In the genomic region with DNA sequence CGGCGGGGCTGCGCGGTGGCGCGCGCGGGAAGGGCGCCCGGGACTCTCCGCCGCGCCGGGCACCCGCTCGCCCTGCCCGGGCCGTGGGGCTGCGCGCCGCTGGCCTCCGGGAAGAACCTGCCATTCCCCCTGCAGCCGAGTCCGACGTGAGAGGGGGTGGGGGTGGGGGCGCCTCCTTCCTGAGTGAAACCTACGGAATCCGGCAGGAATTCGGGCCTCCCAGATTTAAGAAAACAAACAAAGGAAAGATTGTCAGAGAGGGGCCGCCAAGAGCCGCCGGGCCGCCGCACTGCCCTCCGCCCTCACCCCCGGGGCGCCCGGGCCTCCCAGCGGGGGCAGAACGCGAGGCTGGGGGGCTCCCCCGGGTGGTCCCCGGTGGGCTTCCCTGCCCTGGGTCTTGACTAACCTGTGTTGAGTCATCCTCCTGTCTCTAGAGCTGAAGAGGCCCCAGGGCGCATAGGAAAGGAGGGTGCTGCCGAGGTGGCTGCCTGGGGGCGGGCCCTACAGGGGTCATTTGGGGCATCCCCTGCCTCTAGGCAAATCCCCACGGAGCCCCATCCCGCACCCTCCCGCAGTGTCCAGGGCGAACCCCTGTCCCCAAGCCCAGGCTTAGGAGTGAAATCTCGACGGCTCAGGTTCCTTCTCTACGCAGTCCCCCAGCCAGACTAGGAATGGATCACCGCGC, we compare ENCODE assay signal across 1 cellular context.
TF ChIP-seq lines count a peak whose summit lies in the region.

No MANE protein-coding gene starts in this region.

TF ChIP-seq in HepG2, 621 proteins besides CTCF, POLR2A, EP300 and RAD21 (continued from another document and continues in another):
- TF ChIP-seq, protein P1, sequence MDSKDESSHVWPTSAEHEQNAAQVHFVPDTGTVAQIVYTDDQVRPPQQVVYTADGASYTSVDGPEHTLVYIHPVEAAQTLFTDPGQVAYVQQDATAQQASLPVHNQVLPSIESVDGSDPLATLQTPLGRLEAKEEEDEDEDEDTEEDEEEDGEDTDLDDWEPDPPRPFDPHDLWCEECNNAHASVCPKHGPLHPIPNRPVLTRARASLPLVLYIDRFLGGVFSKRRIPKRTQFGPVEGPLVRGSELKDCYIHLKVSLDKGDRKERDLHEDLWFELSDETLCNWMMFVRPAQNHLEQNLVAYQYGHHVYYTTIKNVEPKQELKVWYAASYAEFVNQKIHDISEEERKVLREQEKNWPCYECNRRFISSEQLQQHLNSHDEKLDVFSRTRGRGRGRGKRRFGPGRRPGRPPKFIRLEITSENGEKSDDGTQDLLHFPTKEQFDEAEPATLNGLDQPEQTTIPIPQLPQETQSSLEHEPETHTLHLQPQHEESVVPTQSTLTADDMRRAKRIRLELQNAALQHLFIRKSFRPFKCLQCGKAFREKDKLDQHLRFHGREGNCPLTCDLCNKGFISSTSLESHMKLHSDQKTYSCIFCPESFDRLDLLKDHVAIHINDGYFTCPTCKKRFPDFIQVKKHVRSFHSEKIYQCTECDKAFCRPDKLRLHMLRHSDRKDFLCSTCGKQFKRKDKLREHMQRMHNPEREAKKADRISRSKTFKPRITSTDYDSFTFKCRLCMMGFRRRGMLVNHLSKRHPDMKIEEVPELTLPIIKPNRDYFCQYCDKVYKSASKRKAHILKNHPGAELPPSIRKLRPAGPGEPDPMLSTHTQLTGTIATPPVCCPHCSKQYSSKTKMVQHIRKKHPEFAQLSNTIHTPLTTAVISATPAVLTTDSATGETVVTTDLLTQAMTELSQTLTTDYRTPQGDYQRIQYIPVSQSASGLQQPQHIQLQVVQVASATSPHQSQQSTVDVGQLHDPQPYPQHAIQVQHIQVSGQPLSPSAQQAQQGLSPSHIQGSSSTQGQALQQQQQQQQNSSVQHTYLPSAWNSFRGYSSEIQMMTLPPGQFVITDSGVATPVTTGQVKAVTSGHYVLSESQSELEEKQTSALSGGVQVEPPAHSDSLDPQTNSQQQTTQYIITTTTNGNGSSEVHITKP (CRISPR knock-in tag; IDR thresholded peaks at IDR 0.05; ENCODE audit: low read depth), result no peak
- TF ChIP-seq EED (CRISPR knock-in tag; IDR thresholded peaks at IDR 0.05), result no peak
- TF ChIP-seq SCMH1 (CRISPR knock-in tag; IDR thresholded peaks at IDR 0.05; ENCODE audit: borderline replicate concordance), result no peak
- 0 out of 2 replicates have a peak, but pooled peaks have one; percentile 34 for TF ChIP-seq AHR (CRISPR knock-in tag; IDR thresholded peaks at IDR 0.05)
- no peak for TF ChIP-seq NAIF1 (CRISPR knock-in tag; IDR thresholded peaks at IDR 0.05; ENCODE audit: borderline replicate concordance)
- TF ChIP-seq ZNF235 (CRISPR knock-in tag; IDR thresholded peaks at IDR 0.05; ENCODE audit: borderline replicate concordance), result no peak; the same call in 1 of the 2 replicates
- no peak for TF ChIP-seq ZFP37 (CRISPR knock-in tag; IDR thresholded peaks at IDR 0.05; ENCODE audit: borderline replicate concordance)
- TF ChIP-seq, protein P2, sequence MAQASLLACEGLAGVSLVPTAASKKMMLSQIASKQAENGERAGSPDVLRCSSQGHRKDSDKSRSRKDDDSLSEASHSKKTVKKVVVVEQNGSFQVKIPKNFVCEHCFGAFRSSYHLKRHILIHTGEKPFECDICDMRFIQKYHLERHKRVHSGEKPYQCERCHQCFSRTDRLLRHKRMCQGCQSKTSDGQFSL (CRISPR knock-in tag; IDR thresholded peaks at IDR 0.05), result no peak
- TF ChIP-seq ZNF878 (CRISPR knock-in tag; IDR thresholded peaks at IDR 0.05), result no peak
- TF ChIP-seq, protein P3, sequence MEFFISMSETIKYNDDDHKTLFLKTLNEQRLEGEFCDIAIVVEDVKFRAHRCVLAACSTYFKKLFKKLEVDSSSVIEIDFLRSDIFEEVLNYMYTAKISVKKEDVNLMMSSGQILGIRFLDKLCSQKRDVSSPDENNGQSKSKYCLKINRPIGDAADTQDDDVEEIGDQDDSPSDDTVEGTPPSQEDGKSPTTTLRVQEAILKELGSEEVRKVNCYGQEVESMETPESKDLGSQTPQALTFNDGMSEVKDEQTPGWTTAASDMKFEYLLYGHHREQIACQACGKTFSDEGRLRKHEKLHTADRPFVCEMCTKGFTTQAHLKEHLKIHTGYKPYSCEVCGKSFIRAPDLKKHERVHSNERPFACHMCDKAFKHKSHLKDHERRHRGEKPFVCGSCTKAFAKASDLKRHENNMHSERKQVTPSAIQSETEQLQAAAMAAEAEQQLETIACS (CRISPR knock-in tag; IDR thresholded peaks at IDR 0.05), result peak; percentile 16
- TF ChIP-seq ERF (CRISPR knock-in tag; IDR thresholded peaks at IDR 0.05), result no peak
- no peak for TF ChIP-seq GATAD2A (CRISPR knock-in tag; IDR thresholded peaks at IDR 0.05)
- TF ChIP-seq SIX4 (CRISPR knock-in tag; IDR thresholded peaks at IDR 0.05), result no peak
- TF ChIP-seq, protein P4, sequence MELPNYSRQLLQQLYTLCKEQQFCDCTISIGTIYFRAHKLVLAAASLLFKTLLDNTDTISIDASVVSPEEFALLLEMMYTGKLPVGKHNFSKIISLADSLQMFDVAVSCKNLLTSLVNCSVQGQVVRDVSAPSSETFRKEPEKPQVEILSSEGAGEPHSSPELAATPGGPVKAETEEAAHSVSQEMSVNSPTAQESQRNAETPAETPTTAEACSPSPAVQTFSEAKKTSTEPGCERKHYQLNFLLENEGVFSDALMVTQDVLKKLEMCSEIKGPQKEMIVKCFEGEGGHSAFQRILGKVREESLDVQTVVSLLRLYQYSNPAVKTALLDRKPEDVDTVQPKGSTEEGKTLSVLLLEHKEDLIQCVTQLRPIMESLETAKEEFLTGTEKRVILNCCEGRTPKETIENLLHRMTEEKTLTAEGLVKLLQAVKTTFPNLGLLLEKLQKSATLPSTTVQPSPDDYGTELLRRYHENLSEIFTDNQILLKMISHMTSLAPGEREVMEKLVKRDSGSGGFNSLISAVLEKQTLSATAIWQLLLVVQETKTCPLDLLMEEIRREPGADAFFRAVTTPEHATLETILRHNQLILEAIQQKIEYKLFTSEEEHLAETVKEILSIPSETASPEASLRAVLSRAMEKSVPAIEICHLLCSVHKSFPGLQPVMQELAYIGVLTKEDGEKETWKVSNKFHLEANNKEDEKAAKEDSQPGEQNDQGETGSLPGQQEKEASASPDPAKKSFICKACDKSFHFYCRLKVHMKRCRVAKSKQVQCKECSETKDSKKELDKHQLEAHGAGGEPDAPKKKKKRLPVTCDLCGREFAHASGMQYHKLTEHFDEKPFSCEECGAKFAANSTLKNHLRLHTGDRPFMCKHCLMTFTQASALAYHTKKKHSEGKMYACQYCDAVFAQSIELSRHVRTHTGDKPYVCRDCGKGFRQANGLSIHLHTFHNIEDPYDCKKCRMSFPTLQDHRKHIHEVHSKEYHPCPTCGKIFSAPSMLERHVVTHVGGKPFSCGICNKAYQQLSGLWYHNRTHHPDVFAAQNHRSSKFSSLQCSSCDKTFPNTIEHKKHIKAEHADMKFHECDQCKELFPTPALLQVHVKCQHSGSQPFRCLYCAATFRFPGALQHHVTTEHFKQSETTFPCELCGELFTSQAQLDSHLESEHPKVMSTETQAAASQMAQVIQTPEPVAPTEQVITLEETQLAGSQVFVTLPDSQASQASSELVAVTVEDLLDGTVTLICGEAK (IDR thresholded peaks at IDR 0.05), result no peak
- TF ChIP-seq, protein P4 (CRISPR knock-in tag; IDR thresholded peaks at IDR 0.05), result no peak
- 0 out of 2 replicates have a peak, but pooled peaks have one; percentile 19 for TF ChIP-seq ZNF761 (CRISPR knock-in tag; conservative IDR thresholded peaks at IDR 0.05)
- TF ChIP-seq, protein P5, sequence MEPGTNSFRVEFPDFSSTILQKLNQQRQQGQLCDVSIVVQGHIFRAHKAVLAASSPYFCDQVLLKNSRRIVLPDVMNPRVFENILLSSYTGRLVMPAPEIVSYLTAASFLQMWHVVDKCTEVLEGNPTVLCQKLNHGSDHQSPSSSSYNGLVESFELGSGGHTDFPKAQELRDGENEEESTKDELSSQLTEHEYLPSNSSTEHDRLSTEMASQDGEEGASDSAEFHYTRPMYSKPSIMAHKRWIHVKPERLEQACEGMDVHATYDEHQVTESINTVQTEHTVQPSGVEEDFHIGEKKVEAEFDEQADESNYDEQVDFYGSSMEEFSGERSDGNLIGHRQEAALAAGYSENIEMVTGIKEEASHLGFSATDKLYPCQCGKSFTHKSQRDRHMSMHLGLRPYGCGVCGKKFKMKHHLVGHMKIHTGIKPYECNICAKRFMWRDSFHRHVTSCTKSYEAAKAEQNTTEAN (CRISPR knock-in tag; conservative IDR thresholded peaks at IDR 0.05), result no peak
- peak; percentile 32 for TF ChIP-seq YY1 (IDR thresholded peaks at IDR 0.05; ENCODE audit: insufficient read depth, insufficient replicate concordance, low read depth, low read length)
- peak; percentile 9; the same call in 1 of the 2 replicates for TF ChIP-seq GABPB1 (CRISPR knock-in tag; IDR thresholded peaks at IDR 0.05)
- TF ChIP-seq ZNF768 (CRISPR knock-in tag; IDR thresholded peaks at IDR 0.05), result peak; percentile 54
- 0 out of 2 replicates have a peak, but pooled peaks have one; percentile 39 for TF ChIP-seq HOXD1 (CRISPR knock-in tag; IDR thresholded peaks at IDR 0.05)
- peak; percentile 58; the same call in 1 of the 2 replicates for TF ChIP-seq POLR2G (IDR thresholded peaks at IDR 0.05; ENCODE audit: low read depth, low read length)
- 0 out of 2 replicates have a peak, but pooled peaks have one; percentile 17 for TF ChIP-seq ZNF292 (CRISPR knock-in tag; IDR thresholded peaks at IDR 0.05; ENCODE audit: borderline replicate concordance, low read depth)
- TF ChIP-seq, protein P6, sequence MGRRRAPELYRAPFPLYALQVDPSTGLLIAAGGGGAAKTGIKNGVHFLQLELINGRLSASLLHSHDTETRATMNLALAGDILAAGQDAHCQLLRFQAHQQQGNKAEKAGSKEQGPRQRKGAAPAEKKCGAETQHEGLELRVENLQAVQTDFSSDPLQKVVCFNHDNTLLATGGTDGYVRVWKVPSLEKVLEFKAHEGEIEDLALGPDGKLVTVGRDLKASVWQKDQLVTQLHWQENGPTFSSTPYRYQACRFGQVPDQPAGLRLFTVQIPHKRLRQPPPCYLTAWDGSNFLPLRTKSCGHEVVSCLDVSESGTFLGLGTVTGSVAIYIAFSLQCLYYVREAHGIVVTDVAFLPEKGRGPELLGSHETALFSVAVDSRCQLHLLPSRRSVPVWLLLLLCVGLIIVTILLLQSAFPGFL (CRISPR knock-in tag; IDR thresholded peaks at IDR 0.05), result no peak
- peak; percentile 72 for TF ChIP-seq ZNF777 (CRISPR knock-in tag; IDR thresholded peaks at IDR 0.05)
- peak; percentile 23; the same call in 1 of the 2 replicates for TF ChIP-seq THAP11 (CRISPR knock-in tag; IDR thresholded peaks at IDR 0.05)
- no peak for TF ChIP-seq RORA (CRISPR knock-in tag; IDR thresholded peaks at IDR 0.05)
- no peak for TF ChIP-seq MXD4 (CRISPR knock-in tag; IDR thresholded peaks at IDR 0.05)
- TF ChIP-seq, protein P7, sequence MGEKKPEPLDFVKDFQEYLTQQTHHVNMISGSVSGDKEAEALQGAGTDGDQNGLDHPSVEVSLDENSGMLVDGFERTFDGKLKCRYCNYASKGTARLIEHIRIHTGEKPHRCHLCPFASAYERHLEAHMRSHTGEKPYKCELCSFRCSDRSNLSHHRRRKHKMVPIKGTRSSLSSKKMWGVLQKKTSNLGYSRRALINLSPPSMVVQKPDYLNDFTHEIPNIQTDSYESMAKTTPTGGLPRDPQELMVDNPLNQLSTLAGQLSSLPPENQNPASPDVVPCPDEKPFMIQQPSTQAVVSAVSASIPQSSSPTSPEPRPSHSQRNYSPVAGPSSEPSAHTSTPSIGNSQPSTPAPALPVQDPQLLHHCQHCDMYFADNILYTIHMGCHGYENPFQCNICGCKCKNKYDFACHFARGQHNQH (CRISPR knock-in tag; IDR thresholded peaks at IDR 0.05), result no peak
- no peak for TF ChIP-seq KDM1A (CRISPR knock-in tag; IDR thresholded peaks at IDR 0.05)
- TF ChIP-seq FOXM1 (CRISPR knock-in tag; IDR thresholded peaks at IDR 0.05), result no peak
- TF ChIP-seq, protein P8, sequence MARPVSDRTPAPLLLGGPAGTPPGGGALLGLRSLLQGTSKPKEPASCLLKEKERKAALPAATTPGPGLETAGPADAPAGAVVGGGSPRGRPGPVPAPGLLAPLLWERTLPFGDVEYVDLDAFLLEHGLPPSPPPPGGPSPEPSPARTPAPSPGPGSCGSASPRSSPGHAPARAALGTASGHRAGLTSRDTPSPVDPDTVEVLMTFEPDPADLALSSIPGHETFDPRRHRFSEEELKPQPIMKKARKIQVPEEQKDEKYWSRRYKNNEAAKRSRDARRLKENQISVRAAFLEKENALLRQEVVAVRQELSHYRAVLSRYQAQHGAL (CRISPR knock-in tag; IDR thresholded peaks at IDR 0.05; ENCODE audit: not compliant biosample characterization), result no peak
- TF ChIP-seq MYC (CRISPR knock-in tag; IDR thresholded peaks at IDR 0.05; ENCODE audit: borderline replicate concordance), result peak; percentile 56; the same call in 1 of the 2 replicates
- TF ChIP-seq TCF7 (IDR thresholded peaks at IDR 0.05; ENCODE audit: low read depth), result no peak
- no peak for TF ChIP-seq HNF4A (CRISPR knock-in tag; IDR thresholded peaks at IDR 0.05)
- no peak; the same call in 1 of the 2 replicates for TF ChIP-seq PITX1 (CRISPR knock-in tag; IDR thresholded peaks at IDR 0.05)
- TF ChIP-seq, protein P9, sequence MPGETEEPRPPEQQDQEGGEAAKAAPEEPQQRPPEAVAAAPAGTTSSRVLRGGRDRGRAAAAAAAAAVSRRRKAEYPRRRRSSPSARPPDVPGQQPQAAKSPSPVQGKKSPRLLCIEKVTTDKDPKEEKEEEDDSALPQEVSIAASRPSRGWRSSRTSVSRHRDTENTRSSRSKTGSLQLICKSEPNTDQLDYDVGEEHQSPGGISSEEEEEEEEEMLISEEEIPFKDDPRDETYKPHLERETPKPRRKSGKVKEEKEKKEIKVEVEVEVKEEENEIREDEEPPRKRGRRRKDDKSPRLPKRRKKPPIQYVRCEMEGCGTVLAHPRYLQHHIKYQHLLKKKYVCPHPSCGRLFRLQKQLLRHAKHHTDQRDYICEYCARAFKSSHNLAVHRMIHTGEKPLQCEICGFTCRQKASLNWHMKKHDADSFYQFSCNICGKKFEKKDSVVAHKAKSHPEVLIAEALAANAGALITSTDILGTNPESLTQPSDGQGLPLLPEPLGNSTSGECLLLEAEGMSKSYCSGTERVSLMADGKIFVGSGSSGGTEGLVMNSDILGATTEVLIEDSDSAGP (CRISPR knock-in tag; IDR thresholded peaks at IDR 0.05; ENCODE audit: borderline replicate concordance), result peak; percentile 67; the same call in 1 of the 2 replicates
